In genomic region chr14:91159182-91159581, GRCh38 we compare ENCODE assay signal across 20 cellular contexts. TPM values are rescaled to one million over a fixed set of nuclear protein-coding genes. Genes with fewer than 3 reads are reported as not detected.
A peak's percentile ranks its signal among the peaks of the same experiment; 100 is the strongest.
DNase-seq lines count a peak whose midpoint lies in the region; ATAC-seq, FAIRE-seq and TF ChIP-seq lines count a peak whose summit lies in the region.
"Had no signal": no experiment of that assay in that cellular context is flagged by ENCODE, and none has a peak within 500 bp of the region (broad histone marks: within the 10 kb centered on the region; RNA-seq: fewer than 3 reads in every experiment).

No MANE protein-coding gene starts in this region.

- no peaks in the 10 kb centered on the region for H3K79me2 ChIP-seq in mesendoderm (ENCODE audit: control insufficient read depth, insufficient read depth, low read length)

- no peak overlapping the region for H3K18ac ChIP-seq in mesendoderm (ENCODE audit: low read length)

- H3K36me3 ChIP-seq in left ventricle myocardium inferior (peaks cover 69% of the 10 kb centered on the region), kidney (ENCODE audit: control insufficient read depth in 1 of 2, insufficient read depth in 2 of 2, low read length in 2 of 2) (peaks cover 27 to 50% of the 10 kb centered on the region in 2 donors), psoas muscle (ENCODE audit: insufficient read depth in 1 of 2, low read depth in 1 of 2) (peaks cover 3 to 43% of the 10 kb centered on the region in 2 donors), mesendoderm (ENCODE audit: control insufficient read depth, insufficient read depth, low read length) (no peaks in the 10 kb centered on the region)

- H4K5ac ChIP-seq in mesendoderm (ENCODE audit: low read length) = no peak overlapping the region

- ATAC-seq in Right ventricle myocardium superior (ENCODE audit: poor library complexity) (no peak), psoas muscle (no peak)
- ATAC-seq: A549, GM12878 had no signal

- no peak overlapping the region for H3K4me2 ChIP-seq in mesendoderm (ENCODE audit: low read length)
- H3K4me2 ChIP-seq: A549; BLaER1 treated with 17β-estradiol and CSF1 and Interleukin-3, amounts not matched to agents 10 nM and 100 nM had no signal

- H2BK120ac ChIP-seq in mesendoderm (ENCODE audit: low read depth, low read length) = no peak overlapping the region

- no peak overlapping the region for H2BK5ac ChIP-seq in mesendoderm (ENCODE audit: low read length)

- H3K27ac ChIP-seq in left ventricle myocardium inferior (replicated peaks) = peak overlapping the region; percentile 91
- no peak overlapping the region for H3K27ac ChIP-seq in kidney (ENCODE audit: low read depth in 2 of 2, low read length in 2 of 2)
- H3K27ac ChIP-seq in psoas muscle = peak overlapping the region; percentile 89
- H3K27ac ChIP-seq in mesendoderm (ENCODE audit: low read depth, low read length) = no peak overlapping the region
- H3K27ac ChIP-seq: A549; BLaER1 treated with 17β-estradiol and CSF1 and Interleukin-3, amounts not matched to agents 10 nM and 100 nM; GM23248 had no signal

- no peak for TF ChIP-seq CTCF in left ventricle myocardium inferior (IDR thresholded peaks at IDR 0.05; ENCODE audit: borderline replicate concordance)
- no peak for TF ChIP-seq CTCF in kidney (IDR thresholded peaks at IDR 0.05; ENCODE audit: borderline replicate concordance, extremely low read depth, insufficient read depth)
- no peak for TF ChIP-seq CTCF in psoas muscle (IDR thresholded peaks at IDR 0.05)

- no peak for TF ChIP-seq POLR2A in GM12891 (IDR thresholded peaks at IDR 0.05; ENCODE audit: low read depth, low read length)

- no peak overlapping the region for H3K23ac ChIP-seq in mesendoderm (ENCODE audit: low read length)

- 89 to 95% (median 91%) methylated on average over 6 of the region's 6 CpGs for WGBS in psoas muscle, 3 donors
- no CpG with 5 or more reads among the region's 6 CpGs for WGBS in mesendoderm (ENCODE audit: extremely low coverage, insufficient coverage, low lambda C conversion rate)

- H2AK5ac ChIP-seq in mesendoderm (ENCODE audit: low read length) = no peak overlapping the region

- H3K4me3 ChIP-seq in left ventricle myocardium inferior (no peak overlapping the region), kidney (ENCODE audit: low read length in 2 of 2) (no peak overlapping the region), psoas muscle (no peak overlapping the region), mesendoderm (ENCODE audit: low read length) (no peak overlapping the region)
- H3K4me3 ChIP-seq: A549; BLaER1 treated with 17β-estradiol and CSF1 and Interleukin-3, amounts not matched to agents 10 nM and 100 nM; GM12878; GM23248 had no signal

- H3K9ac ChIP-seq in kidney (ENCODE audit: low read length in 2 of 2) = no peak overlapping the region
- no peak overlapping the region for H3K9ac ChIP-seq in mesendoderm (ENCODE audit: low read length)
- H3K9ac ChIP-seq: BLaER1 treated with 17β-estradiol and CSF1 and Interleukin-3, amounts not matched to agents 10 nM and 100 nM; GM23248 had no signal

- no peak for DNase-seq in left ventricle myocardium inferior
- no peak for DNase-seq in Right ventricle myocardium superior
- peak; percentile 4 for DNase-seq in kidney
- DNase-seq in psoas muscle = no peak
- DNase-seq in GM12891 (ENCODE audit: insufficient read length, low spot score) = no peak
- no peak for DNase-seq in G401 (ENCODE audit: low spot score)
- DNase-seq in mesendoderm = no peak
- DNase-seq: DND-41; GDM1; GM23248; HCEC 1CT; MV-4-11; NCI-H1417; NCI-H187 treated with DMSO at 0.1 percent for 48 hours; NCI-H446; NCI-H69; NK-92 treated with Interleukin-12 subunit alpha and Interleukin-12 subunit beta, amount 100 ng/mL, for 24 hours had no signal

- H3K79me1 ChIP-seq in mesendoderm (ENCODE audit: low read length) = no peaks in the 10 kb centered on the region

- intact Hi-C loops in left ventricle myocardium inferior (cut with micrococcal nuclease) = no loop called here
- intact Hi-C loops in Right ventricle myocardium superior (cut with DNase I) = no loop called here
- intact Hi-C loops in kidney (cut with DNase I) = no loop called here
- intact Hi-C loops in psoas muscle (cut with DNase I) = loop anchor here in 1 of 2 donors (5.0 kb wide), 1 partner anchor 37 kb away; no protein-coding TSS in a partner anchor

- H3K27me3 ChIP-seq in left ventricle myocardium inferior (ENCODE audit: low read depth) (no peaks in the 10 kb centered on the region), psoas muscle (ENCODE audit: insufficient read depth in 3 of 3, low read length in 2 of 3) (no peaks in the 10 kb centered on the region), mesendoderm (ENCODE audit: insufficient read depth, low read length, poor library complexity) (no peaks in the 10 kb centered on the region)
- H3K27me3 ChIP-seq: BLaER1 treated with 17β-estradiol and CSF1 and Interleukin-3, amounts not matched to agents 10 nM and 100 nM had no signal

- H4K8ac ChIP-seq in mesendoderm (ENCODE audit: low read depth, low read length) = no peak overlapping the region

- no peak for FAIRE-seq in kidney (lab: Jason Lieb, UNC)
- FAIRE-seq in GM12891 (lab: Jason Lieb, UNC) = no peak
- FAIRE-seq: A549, GM12878 had no signal

- no peak overlapping the region for H3K4ac ChIP-seq in mesendoderm (ENCODE audit: low read depth, low read length)

- in situ Hi-C loops in G401 (cut with HindIII; ENCODE audit: low sequenced_read_pairs) = no loop called here

- H3K56ac ChIP-seq in mesendoderm (ENCODE audit: low read length) = no peak overlapping the region

- H3K9me3 ChIP-seq in left ventricle myocardium inferior (replicated peaks) = no peaks in the 10 kb centered on the region
- H3K9me3 ChIP-seq in kidney (ENCODE audit: control insufficient read depth in 1 of 2, low read length in 2 of 2) = no peaks in the 10 kb centered on the region
- H3K9me3 ChIP-seq in psoas muscle = no peaks in the 10 kb centered on the region
- H3K9me3 ChIP-seq: A549; BLaER1 treated with 17β-estradiol and CSF1 and Interleukin-3, amounts not matched to agents 10 nM and 100 nM had no signal

- H2BK15ac ChIP-seq in mesendoderm (replicated peaks; ENCODE audit: low read depth) = no peak overlapping the region

- H3K4me1 ChIP-seq in left ventricle myocardium inferior = peaks cover 76% of the 10 kb centered on the region
- H3K4me1 ChIP-seq in kidney (ENCODE audit: control insufficient read depth in 1 of 2, insufficient read depth in 1 of 2, low read depth in 1 of 2, low read length in 2 of 2) = peaks cover 6 to 7% of the 10 kb centered on the region in 2 donors
- H3K4me1 ChIP-seq in psoas muscle = peaks cover 64% of the 10 kb centered on the region
- no peaks in the 10 kb centered on the region for H3K4me1 ChIP-seq in mesendoderm (ENCODE audit: control insufficient read depth, low read depth, low read length)

TF ChIP-seq in GM12891, 5 proteins besides CTCF, POLR2A, EP300 and RAD21:
- TF ChIP-seq PAX5 (IDR thresholded peaks at IDR 0.05; ENCODE audit: insufficient read depth, low read length, severe bottlenecking) = no peak
- no peak for TF ChIP-seq SPI1 (IDR thresholded peaks at IDR 0.05; ENCODE audit: low read depth, low read length)
- no peak for TF ChIP-seq TAF1 (IDR thresholded peaks at IDR 0.05; ENCODE audit: low read depth, low read length)
- TF ChIP-seq POLR2AphosphoS5 (IDR thresholded peaks at IDR 0.05; ENCODE audit: low read depth, low read length) = no peak
- TF ChIP-seq POU2F2 (IDR thresholded peaks at IDR 0.05; ENCODE audit: low read depth, low read length) = no peak

RNA-seq across cellular contexts. Expression of gene DGLUCY, which starts 45.3 kb away (rescaled TPM):
- total RNA-seq in left ventricle myocardium inferior (220 TPM), Right ventricle myocardium superior (240 TPM), kidney (79.7 TPM), psoas muscle (100 to 1,000 TPM in 2 of 4 donors, 10 to 100 TPM in 2; 77.5 to 135 (median 98.7) TPM)
- polyA plus RNA-seq in kidney (ENCODE audit: insufficient read depth, low read depth, low replicate concordance) (83.4 TPM), psoas muscle (10 to 100 TPM; 20.4 to 53.1 (median 43.2) TPM)
- polyA plus RNA-seq in GM12891 (2012; ENCODE audit: low read depth, missing spikeins) = 26.9 TPM
- total RNA-seq in G401 (2014; rRNA removed; shearing (Covaris generic)) = 58.9 and 91.4 TPM in 2 replicates
- polyA plus RNA-seq in mesendoderm (2013, experiment 1 of 2) = 9.2 TPM
- polyA plus RNA-seq in mesendoderm (2013, experiment 2 of 2) = 9.7 TPM

Comparison
In these comparisons a context has a peak if more than half of its experiments do, and no peak if none do; other contexts are left out.
1. H3K27ac ChIP-seq: peak in left ventricle myocardium inferior (single experiment) and psoas muscle (single experiment); none in kidney (0 of 2) and mesendoderm (single experiment).